ENCODE assay signal across 11 cellular contexts in genomic region chr1:228163004-228163753, GRCh38. TPM values are rescaled to one million over a fixed set of nuclear protein-coding genes. Genes with fewer than 3 reads are reported as not detected.
A peak's percentile ranks its signal among the peaks of the same experiment; 100 is the strongest.
DNase-seq lines count a peak whose midpoint lies in the region; ATAC-seq and TF ChIP-seq lines count a peak whose summit lies in the region.
"Had no signal": no experiment of that assay in that cellular context is flagged by ENCODE, and none has a peak within 500 bp of the region (broad histone marks: within the 10 kb centered on the region; RNA-seq: fewer than 3 reads in every experiment).

No MANE protein-coding gene starts in this region.

- no peaks in the 10 kb centered on the region for H4K20me1 ChIP-seq in HCT116 (ENCODE audit: insufficient read depth)

- H3K79me2 ChIP-seq in HCT116 (ENCODE audit: insufficient read depth, low read length), result peaks cover 17% of the 10 kb centered on the region

- H3K9ac ChIP-seq in HCT116 (ENCODE audit: low read length), result peak overlapping the region; percentile 11; the same call in 1 of the 2 replicates

- intact Hi-C loops in HCT116 (cut with micrococcal nuclease) (no loop called here), breast epithelium (cut with DNase I; ENCODE audit: low total_unique reads) (no loop called here)

- H3K27ac ChIP-seq in HCT116 (ENCODE audit: low read depth, low read length) (peak overlapping the region; percentile 16; the same call in 1 of the 2 replicates), breast epithelium (peak overlapping the region; percentile 70 to 81), skin epidermis (peak overlapping the region; percentile 15 to 100 (median 77))

- TF ChIP-seq POLR2A in HCT116 (IDR thresholded peaks at IDR 0.05; ENCODE audit: borderline replicate concordance, extremely low read depth, insufficient read depth, insufficient read length) (no peak), breast epithelium (IDR thresholded peaks at IDR 0.05) (no peak)

- H3K4me2 ChIP-seq in HCT116 (ENCODE audit: low read length), result no peak overlapping the region

- POLR2A ChIA-PET in HCT116 (lab: Charles Lee), result no interaction called here

- H3K27me3 ChIP-seq in HCT116 (ENCODE audit: insufficient read depth, low read length) (no peaks in the 10 kb centered on the region), breast epithelium (peaks cover 0 to 16% of the 10 kb centered on the region in 2 donors)

- no peaks in the 10 kb centered on the region for H3K9me2 ChIP-seq in HCT116 (ENCODE audit: insufficient read depth)

- H3K4me1 ChIP-seq in HCT116 (ENCODE audit: control insufficient read depth in 1 of 2, insufficient read depth in 2 of 2, low read length in 2 of 2) (peaks cover 10 to 39% of the 10 kb centered on the region in 2 experiments), breast epithelium (peaks cover 5 to 6% of the 10 kb centered on the region in 2 donors)

- ATAC-seq in HCT116 (no peak), HG03378 (IDR thresholded peaks at IDR 0.05; ENCODE audit: unreplicated experiment) (no peak), SK-N-SH treated with all-trans-retinoic acid at 6 μM for 48 hours (no peak)

- TF ChIP-seq CTCF in HCT116 (IDR thresholded peaks at IDR 0.05 in 2 of 3, conservative IDR thresholded peaks at IDR 0.05 in 1 of 3; ENCODE audit: borderline replicate concordance in 1 of 3, insufficient read depth in 1 of 3, low read depth in 2 of 3, low read length in 2 of 3), result no peak
- TF ChIP-seq CTCF in breast epithelium (IDR thresholded peaks at IDR 0.05), result no peak

- no peak for TF ChIP-seq RAD21 in HCT116 (IDR thresholded peaks at IDR 0.05; ENCODE audit: low read depth)

- BruUV-seq in HCT116 (replicated peaks; lab: Mats Ljungman, UMichigan), result no TSS peak

- RAD21 ChIA-PET in HCT116 (lab: Charles Lee; ENCODE audit: low non-redundant PET in 1 of 2, low total read pairs in 2 of 2, uncharacterized antibody in 2 of 2, unreplicated experiment in 2 of 2), result no interaction called here

- H2AFZ ChIP-seq in HCT116 (ENCODE audit: low read depth, low read length, poor library complexity, severe bottlenecking), result no peak overlapping the region

- CTCF ChIA-PET in HCT116 (lab: Charles Lee), result interaction anchor here (2.5 kb wide), 1 partner anchor 32 kb away, joined by 15 read pairs; no protein-coding TSS in a partner anchor

- H3K9me3 ChIP-seq in HCT116 (ENCODE audit: control insufficient read depth in 1 of 2, insufficient read depth in 1 of 2, low read depth in 1 of 2, low read length in 2 of 2) (no peaks in the 10 kb centered on the region), breast epithelium (no peaks in the 10 kb centered on the region)

- DNase-seq in HCT116 (ENCODE audit: low read depth, low spot score), result no peak
- peak in 1 of 2 donors; percentile 66 for DNase-seq in breast epithelium (ENCODE audit: low spot score in 2 of 2)
- peak; percentile 63 for DNase-seq in kidney tubule cell (ENCODE audit: low spot score)
- no peak for DNase-seq in NCI-H748 (lab: John Stamatoyannopoulos, UW; ENCODE audit: unreplicated experiment)
- DNase-seq in medulla oblongata (ENCODE audit: extremely low spot score), result no peak
- DNase-seq: anterior cingulate cortex, DND-41, NCI-H2029 had no signal

- no peaks in the 10 kb centered on the region for H3K36me3 ChIP-seq in HCT116 (ENCODE audit: control insufficient read depth in 1 of 2, insufficient read depth in 2 of 2, low read length in 2 of 2)
- H3K36me3 ChIP-seq in breast epithelium, result no peaks in the 10 kb centered on the region

- no peak overlapping the region for H3K4me3 ChIP-seq in HCT116 (replicated peaks in 1 of 2; ENCODE audit: low read depth in 1 of 2, low read length in 2 of 2)
- peak overlapping the region in 2 of 3 donors; percentile 9 to 51 for H3K4me3 ChIP-seq in breast epithelium
- peak overlapping the region in 2 of 7 experiments; percentile 9 to 13 for H3K4me3 ChIP-seq in skin epidermis

TF ChIP-seq in HCT116, 20 proteins besides CTCF, POLR2A, EP300 and RAD21 (continues in another document):
- no peak for TF ChIP-seq EGR1 (IDR thresholded peaks at IDR 0.05; ENCODE audit: low read depth)
- TF ChIP-seq ATF3 (IDR thresholded peaks at IDR 0.05), result no peak
- TF ChIP-seq EZH2 (IDR thresholded peaks at IDR 0.05), result no peak
- no peak for TF ChIP-seq EZH2phosphoT487 (IDR thresholded peaks at IDR 0.05; ENCODE audit: borderline replicate concordance)
- no peak for TF ChIP-seq FOSL1 (IDR thresholded peaks at IDR 0.05; ENCODE audit: low read depth)
- no peak for TF ChIP-seq MAX (IDR thresholded peaks at IDR 0.05)
- TF ChIP-seq SP1 (IDR thresholded peaks at IDR 0.05; ENCODE audit: low read depth), result no peak
- TF ChIP-seq ZFX (IDR thresholded peaks at IDR 0.05), result no peak
- no peak for TF ChIP-seq ZBTB33 (IDR thresholded peaks at IDR 0.05; ENCODE audit: extremely low read depth, insufficient replicate concordance, low read length)
- TF ChIP-seq ZNF274 (IDR thresholded peaks at IDR 0.05; ENCODE audit: low read depth, low read length), result no peak
- TF ChIP-seq CEBPB (IDR thresholded peaks at IDR 0.05; ENCODE audit: low read depth), result no peak

TF ChIP-seq in SK-N-SH treated with all-trans-retinoic acid at 6 μM for 48 hours, 23 proteins besides CTCF, POLR2A, EP300 and RAD21:
- TF ChIP-seq ZFP3 (CRISPR knock-in tag; IDR thresholded peaks at IDR 0.05) (no peak), PATZ1 (CRISPR knock-in tag; IDR thresholded peaks at IDR 0.05; ENCODE audit: borderline replicate concordance) (no peak), OSR1 (CRISPR knock-in tag; IDR thresholded peaks at IDR 0.05) (no peak), CSRNP3 (CRISPR knock-in tag; IDR thresholded peaks at IDR 0.05) (no peak), SNAI2 (CRISPR knock-in tag; IDR thresholded peaks at IDR 0.05) (no peak), TOX (CRISPR knock-in tag; IDR thresholded peaks at IDR 0.05; ENCODE audit: borderline replicate concordance) (no peak), ARNTL (CRISPR knock-in tag; IDR thresholded peaks at IDR 0.05; ENCODE audit: borderline replicate concordance, low read depth) (no peak), ZNF565 (CRISPR knock-in tag; conservative IDR thresholded peaks at IDR 0.05; ENCODE audit: low read depth) (no peak), ZFP30 (CRISPR knock-in tag; IDR thresholded peaks at IDR 0.05) (no peak), CREB5 (CRISPR knock-in tag; IDR thresholded peaks at IDR 0.05; ENCODE audit: low read depth) (no peak), ISL1 (CRISPR knock-in tag; IDR thresholded peaks at IDR 0.05) (no peak), ZNF70 (CRISPR knock-in tag; IDR thresholded peaks at IDR 0.05) (no peak), GLIS3 (CRISPR knock-in tag; IDR thresholded peaks at IDR 0.05) (no peak), ZC3H10 (CRISPR knock-in tag; IDR thresholded peaks at IDR 0.05) (no peak)

RNA-seq across cellular contexts. Expression of gene IBA57, which starts 2.4 kb away (rescaled TPM):
- total RNA-seq in HCT116 (2021; ENCODE audit: unreplicated experiment) (11.6 TPM), breast epithelium (1 to 10 TPM; 3.4 to 4.1 (median 3.9) TPM)
- polyA plus RNA-seq in HCT116 (2012), result 6.6 and 8.7 TPM in 2 replicates

RNA-seq across cellular contexts. Expression of gene GJC2, which starts 13.4 kb away (rescaled TPM):
- total RNA-seq in HCT116 (2021; ENCODE audit: unreplicated experiment), result 0.76 TPM
- 0.23 and 0.46 TPM in 2 replicates for polyA plus RNA-seq in HCT116 (2012)
- total RNA-seq in breast epithelium, result 1 to 10 TPM; 1.3 TPM

RNA-seq across cellular contexts. Expression of gene GUK1, which starts 23.1 kb away (rescaled TPM):
- total RNA-seq in HCT116 (2021; ENCODE audit: unreplicated experiment) (145 TPM), breast epithelium (100 to 1,000 TPM; 218 to 413 (median 333) TPM)
- 238 and 297 TPM in 2 replicates for polyA plus RNA-seq in HCT116 (2012)

RNA-seq across cellular contexts. Expression of gene OBSCN, which starts 44.7 kb away (rescaled TPM):
- total RNA-seq in HCT116 (2021; ENCODE audit: unreplicated experiment) (16.6 TPM), breast epithelium (10 to 100 TPM in 2 of 3 donors, 1 to 10 TPM in 1; 3.0 to 40.0 (median 27.9) TPM)
- polyA plus RNA-seq in HCT116 (2012), result 10.3 and 10.5 TPM in 2 replicates

RNA-seq across cellular contexts. Expression of gene MRPL55, which starts 54.1 kb away (rescaled TPM):
- total RNA-seq in HCT116 (2021; ENCODE audit: unreplicated experiment) (57.1 TPM), breast epithelium (100 to 1,000 TPM in 2 of 3 donors, 10 to 100 TPM in 1; 76.4 to 108 (median 102) TPM)
- 91.7 and 124 TPM in 2 replicates for polyA plus RNA-seq in HCT116 (2012)

Comparison
In these comparisons a context has a peak if more than half of its experiments do, and no peak if none do; other contexts are left out.
1. H3K27ac ChIP-seq: peak in every context shown above with its lines; median percentile 77 in skin epidermis; 76 in breast epithelium; 16 in HCT116.
2. H3K4me3 ChIP-seq: peak in breast epithelium (2 of 3); none in HCT116 (0 of 2).